ENCODE assay signal across 27 cellular contexts in the genomic region with DNA sequence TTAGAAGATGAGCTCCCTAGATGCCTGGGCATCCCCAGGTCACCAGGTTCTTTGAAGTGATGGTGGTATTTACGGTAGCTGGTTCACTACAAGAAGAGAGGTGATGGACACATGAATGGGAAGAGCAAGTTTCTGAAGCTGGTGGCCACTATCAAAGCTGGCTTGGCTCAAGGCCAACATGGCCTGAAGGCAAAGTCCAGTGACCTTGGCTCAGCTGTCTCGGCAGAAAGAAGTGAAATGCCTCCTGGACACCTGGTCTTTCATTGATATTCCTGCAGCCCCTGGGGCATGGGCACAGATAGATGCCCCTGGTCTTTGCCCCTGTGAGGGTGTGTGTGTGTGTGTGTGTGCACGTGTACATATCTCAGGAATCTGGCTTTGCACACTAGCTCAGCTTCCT.
"Had no signal": no experiment of that assay in that cellular context is flagged by ENCODE, and none has a peak within 500 bp of the region (broad histone marks: within the 10 kb centered on the region; RNA-seq: fewer than 3 reads in every experiment).

No MANE protein-coding gene starts in this region.

- ATAC-seq: activated CD8-positive, alpha-beta memory T cell treated with anti-CD3 and anti-CD28 coated beads, Interleukin-2, amount 10 ng/mL, durations not matched to agents 7 days and 5 days; SK-N-SH treated with all-trans-retinoic acid at 6 μM for 48 hours had no signal

- H3K36me3 ChIP-seq: MG63, Peyer's patch, SJSA1 had no signal

- H3K4me3 Mint-ChIP-seq: activated CD8-positive, alpha-beta memory T cell treated with anti-CD3 and anti-CD28 coated beads, Interleukin-2, amount 10 ng/mL, durations not matched to agents 7 days and 5 days; activated naive CD4-positive, alpha-beta T cell treated with anti-CD3 and anti-CD28 coated beads for 36 hours; activated naive CD8-positive, alpha-beta T cell; activated T-cell treated with anti-CD3 and anti-CD28 coated beads, Interleukin-2, amount 50 U/mL, for 24 hours; T-helper 1 cell treated with Interleukin-12 subunit alpha and Interleukin-12 subunit beta and Interleukin-4 antibody, amounts not matched to agents 30 μg/mL and 1 μg/mL, for 36 hours had no signal

- H3K27ac Mint-ChIP-seq: activated CD8-positive, alpha-beta memory T cell treated with anti-CD3 and anti-CD28 coated beads, Interleukin-2, amount 10 ng/mL, durations not matched to agents 7 days and 5 days; activated naive CD4-positive, alpha-beta T cell treated with anti-CD3 and anti-CD28 coated beads for 36 hours; activated naive CD8-positive, alpha-beta T cell; activated T-cell treated with anti-CD3 and anti-CD28 coated beads, Interleukin-2, amount 50 U/mL, for 24 hours; T-helper 1 cell treated with Interleukin-12 subunit alpha and Interleukin-12 subunit beta and Interleukin-4 antibody, amounts not matched to agents 30 μg/mL and 1 μg/mL, for 36 hours had no signal

- DNase-seq: activated CD4-positive, alpha-beta T cell treated with anti-CD3 and anti-CD28 coated beads for 48 hours; activated CD4-positive, alpha-beta T cell treated with anti-CD3 and anti-CD28 coated beads, Interleukin-2, amount 50 U/mL, for 48 hours; activated CD4-positive, CD25-positive, alpha-beta regulatory T cell treated with anti-CD3 and anti-CD28 coated beads, Interleukin-2, amount 50 U/mL, for 72 hours; activated CD8-positive, alpha-beta memory T cell treated with anti-CD3 and anti-CD28 coated beads, Interleukin-2, amount 10 ng/mL, durations not matched to agents 7 days and 5 days; activated effector memory CD4-positive, alpha-beta T cell treated with anti-CD3 and anti-CD28 coated beads, Interleukin-2, amount 50 U/mL, for 16 hours; activated naive CD4-positive, alpha-beta T cell treated with anti-CD3 and anti-CD28 coated beads for 36 hours; activated T-cell treated with anti-CD3 and anti-CD28 coated beads, Interleukin-2, amount 50 U/mL, for 24 hours; anterior cingulate cortex; cerebellar nuclear complex; MG63; MV-4-11; NCI-H1092 treated with DMSO at 0.1 percent for 48 hours; NCI-H1417 treated with DMSO at 0.1 percent for 48 hours; NCI-H187 treated with DMSO at 0.1 percent for 48 hours; NCI-H2171; NCI-H2227 treated with DMSO at 0.1 percent for 48 hours; NCI-H446 treated with DMSO at 0.1 percent for 48 hours; NCI-H526; NCI-H82; Peyer's patch; SHP77; SW 1271 had no signal

- H3K9me3 Mint-ChIP-seq: activated T-cell treated with anti-CD3 and anti-CD28 coated beads, Interleukin-2, amount 50 U/mL, for 24 hours; T-helper 1 cell treated with Interleukin-12 subunit alpha and Interleukin-12 subunit beta and Interleukin-4 antibody, amounts not matched to agents 30 μg/mL and 1 μg/mL, for 36 hours had no signal

- H3K27me3 Mint-ChIP-seq: activated CD8-positive, alpha-beta memory T cell treated with anti-CD3 and anti-CD28 coated beads, Interleukin-2, amount 10 ng/mL, durations not matched to agents 7 days and 5 days; activated T-cell treated with anti-CD3 and anti-CD28 coated beads, Interleukin-2, amount 50 U/mL, for 24 hours had no signal

- H3K9me3 ChIP-seq: MG63, Peyer's patch, SJSA1 had no signal

- H3K4me1 Mint-ChIP-seq: activated CD8-positive, alpha-beta memory T cell treated with anti-CD3 and anti-CD28 coated beads, Interleukin-2, amount 10 ng/mL, durations not matched to agents 7 days and 5 days had no signal

- H3K27me3 ChIP-seq: MG63, Peyer's patch, SJSA1 had no signal

- H3K27ac ChIP-seq: Peyer's patch, SJSA1 had no signal

- H3K4me1 ChIP-seq: Peyer's patch, SJSA1 had no signal

- FAIRE-seq: colon had no signal

- H3K4me3 ChIP-seq: MG63, Peyer's patch, SJSA1 had no signal

- H3K36me3 Mint-ChIP-seq: activated CD8-positive, alpha-beta memory T cell treated with anti-CD3 and anti-CD28 coated beads, Interleukin-2, amount 10 ng/mL, durations not matched to agents 7 days and 5 days; activated naive CD8-positive, alpha-beta T cell had no signal
